Comparison of ENCODE assay signal across 36 cellular contexts in genomic region chr13:37488682-37489081, GRCh38.
DNase-seq lines count a peak whose midpoint lies in the region; ATAC-seq and TF ChIP-seq lines count a peak whose summit lies in the region.
"Had no signal": no experiment of that assay in that cellular context is flagged by ENCODE, and none has a peak within 500 bp of the region (broad histone marks: within the 10 kb centered on the region; RNA-seq: fewer than 3 reads in every experiment).

No MANE protein-coding gene starts in this region.

- no peaks in the 10 kb centered on the region for H3K36me3 Mint-ChIP-seq in MCF 10A (ENCODE audit: insufficient read depth, unreplicated experiment)
- H3K36me3 Mint-ChIP-seq: CD4-positive, alpha-beta memory T cell; natural killer cell treated with Interleukin-12 subunit alpha and Interleukin-12 subunit beta and Interleukin-15 and Interleukin-18, amount 100 ng/mL, for 72 hours had no signal

- CTCF ChIA-PET in MCF 10A (lab: Yijun Ruan, JAX), result no interaction called here

- no peak for TF ChIP-seq POLR2A in breast epithelium (IDR thresholded peaks at IDR 0.05)

- no peak overlapping the region for H3K27ac Mint-ChIP-seq in MCF 10A (ENCODE audit: low read depth, unreplicated experiment)
- H3K27ac Mint-ChIP-seq: activated CD4-positive, alpha-beta memory T cell treated with anti-CD3 and anti-CD28 coated beads, Interleukin-2, amount 10 ng/mL, durations not matched to agents 7 days and 5 days; activated T-helper 1 cell treated with anti-CD3 and anti-CD28 coated beads, Interleukin-12 subunit alpha, Interleukin-12 subunit beta, Interleukin-2, Interleukin-4 antibody, amounts not matched to agents 30 ng/mL and 10 ng/mL and 1 ng/mL, durations not matched to agents 14 hours and 24 hours and 36 hours; B cell; CD4-positive, alpha-beta memory T cell; H9; natural killer cell treated with Interleukin-12 subunit alpha and Interleukin-12 subunit beta and Interleukin-15 and Interleukin-18, amount 100 ng/mL, for 72 hours had no signal

- H3K9me3 ChIP-seq in breast epithelium, result no peaks in the 10 kb centered on the region
- H3K9me3 ChIP-seq: gastroesophageal sphincter, lower lobe of right lung, testis had no signal

- DNase-seq in breast epithelium (ENCODE audit: low spot score in 2 of 2), result no peak
- DNase-seq in MCF 10A (ENCODE audit: unreplicated experiment), result no peak
- peak; percentile 33 to 70 for DNase-seq in cardiac fibroblast (ENCODE audit: low read depth in 2 of 2)
- DNase-seq in fibroblast of the aortic adventitia (ENCODE audit: low read depth), result peak; percentile 62
- DNase-seq in NCI-H1417 treated with DMSO at 0.1 percent for 48 hours (lab: John Stamatoyannopoulos, UW), result no peak
- no peak for DNase-seq in activated T-cell treated with anti-CD3 and anti-CD28 coated beads, Interleukin-2, amount 50 U/mL, for 1 hour
- DNase-seq: 8988T; activated CD4-positive, alpha-beta memory T cell treated with anti-CD3 and anti-CD28 coated beads, Interleukin-2, amount 10 ng/mL, durations not matched to agents 7 days and 5 days; activated CD4-positive, alpha-beta T cell treated with anti-CD3 and anti-CD28 coated beads for 1 hour; activated CD8-positive, alpha-beta memory T cell treated with anti-CD3 and anti-CD28 coated beads, Interleukin-2, amount 50 U/mL, for 4 hours; activated naive CD4-positive, alpha-beta T cell treated with Interleukin-2 at 50 U/mL for 16 hours; amniotic stem cell; CD4-positive, alpha-beta memory T cell; cortex of kidney; H9; Kasumi-1; kidney glomerular epithelial cell; lower lobe of right lung; MV-4-11; NCI-H1436 treated with DMSO at 0.1 percent for 48 hours; NCI-H2081 treated with DMSO at 0.1 percent for 48 hours; NCI-H226; NCI-H69; PC-9; stimulated activated naive CD8-positive, alpha-beta T cell treated with anti-CD3 and anti-CD28 coated beads, Interleukin-15, Interleukin-2, amounts not matched to agents 100 U/mL and 50 U/mL, for 24 hours; T-helper 2 cell; testis had no signal

- no peaks in the 10 kb centered on the region for H3K27me3 ChIP-seq in breast epithelium
- H3K27me3 ChIP-seq: cardiac muscle cell, gastroesophageal sphincter, testis had no signal

- no peak overlapping the region for H3K4me3 Mint-ChIP-seq in MCF 10A (ENCODE audit: unreplicated experiment)
- H3K4me3 Mint-ChIP-seq: activated CD4-positive, alpha-beta memory T cell treated with anti-CD3 and anti-CD28 coated beads, Interleukin-2, amount 10 ng/mL, durations not matched to agents 7 days and 5 days; activated T-helper 1 cell treated with anti-CD3 and anti-CD28 coated beads, Interleukin-12 subunit alpha, Interleukin-12 subunit beta, Interleukin-2, Interleukin-4 antibody, amounts not matched to agents 30 ng/mL and 10 ng/mL and 1 ng/mL, durations not matched to agents 14 hours and 24 hours and 36 hours; B cell; CD4-positive, alpha-beta memory T cell; H9; natural killer cell treated with Interleukin-12 subunit alpha and Interleukin-12 subunit beta and Interleukin-15 and Interleukin-18, amount 100 ng/mL, for 72 hours had no signal

- peaks cover 18% of the 10 kb centered on the region for H3K4me1 Mint-ChIP-seq in MCF 10A (ENCODE audit: insufficient read depth, unreplicated experiment)
- H3K4me1 Mint-ChIP-seq: activated CD4-positive, alpha-beta memory T cell treated with anti-CD3 and anti-CD28 coated beads, Interleukin-2, amount 10 ng/mL, durations not matched to agents 7 days and 5 days; B cell; H9 had no signal

- H3K4me3 ChIP-seq in breast epithelium (no peak overlapping the region), cardiac fibroblast (replicated peaks in 1 of 2; ENCODE audit: low read depth in 2 of 2, low read length in 2 of 2) (no peak overlapping the region), fibroblast of the aortic adventitia (ENCODE audit: low read depth, low read length) (no peak overlapping the region)
- H3K4me3 ChIP-seq: cardiac muscle cell, gastroesophageal sphincter, GM12878, lower lobe of right lung, PC-9, skin epidermis, testis had no signal

- no peaks in the 10 kb centered on the region for H3K27me3 Mint-ChIP-seq in MCF 10A (ENCODE audit: insufficient read depth, unreplicated experiment)
- H3K27me3 Mint-ChIP-seq: activated CD4-positive, alpha-beta memory T cell treated with anti-CD3 and anti-CD28 coated beads, Interleukin-2, amount 10 ng/mL, durations not matched to agents 7 days and 5 days; B cell; natural killer cell treated with Interleukin-12 subunit alpha and Interleukin-12 subunit beta and Interleukin-15 and Interleukin-18, amount 100 ng/mL, for 72 hours had no signal

- H3K4me1 ChIP-seq in breast epithelium, result no peaks in the 10 kb centered on the region
- H3K4me1 ChIP-seq: gastroesophageal sphincter, lower lobe of right lung, testis had no signal

- BruUV-seq in MCF 10A (replicated peaks; lab: Mats Ljungman, UMichigan), result no TSS peak

- TF ChIP-seq CTCF in breast epithelium (IDR thresholded peaks at IDR 0.05) (no peak), MCF 10A (IDR thresholded peaks at IDR 0.05; ENCODE audit: unreplicated experiment) (no peak), cardiac fibroblast (IDR thresholded peaks at IDR 0.05; ENCODE audit: low read depth, low read length) (no peak), fibroblast of the aortic adventitia (IDR thresholded peaks at IDR 0.05; ENCODE audit: insufficient read depth, low read length) (no peak)

- ATAC-seq in HG02973 (IDR thresholded peaks at IDR 0.05; ENCODE audit: unreplicated experiment), result no peak
- no peak for ATAC-seq in HG03175 (IDR thresholded peaks at IDR 0.05; ENCODE audit: unreplicated experiment)
- ATAC-seq: gastroesophageal sphincter; GM12878; lower lobe of right lung; natural killer cell treated with Interleukin-12 subunit alpha and Interleukin-12 subunit beta and Interleukin-15 and Interleukin-18, amount 100 ng/mL, for 72 hours; stimulated activated naive CD8-positive, alpha-beta T cell treated with anti-CD3 and anti-CD28 coated beads, Interleukin-15, Interleukin-2, amounts not matched to agents 100 U/mL and 50 U/mL, for 24 hours had no signal

- intact Hi-C loops in breast epithelium (cut with DNase I; ENCODE audit: low total_unique reads) (no loop called here), MCF 10A (cut with micrococcal nuclease) (no loop called here)

- no peaks in the 10 kb centered on the region for H3K36me3 ChIP-seq in breast epithelium
- H3K36me3 ChIP-seq: cardiac muscle cell, gastroesophageal sphincter, lower lobe of right lung had no signal

- POLR2A ChIA-PET in MCF 10A (lab: Yijun Ruan, JAX), result no interaction called here

- H3K27ac ChIP-seq in breast epithelium, result peak overlapping the region; percentile 3 to 40
- H3K27ac ChIP-seq: cardiac muscle cell, gastroesophageal sphincter, lower lobe of right lung, PC-9, testis had no signal

- no peaks in the 10 kb centered on the region for H3K9me3 Mint-ChIP-seq in MCF 10A (ENCODE audit: unreplicated experiment)
- H3K9me3 Mint-ChIP-seq: activated T-helper 1 cell treated with anti-CD3 and anti-CD28 coated beads, Interleukin-12 subunit alpha, Interleukin-12 subunit beta, Interleukin-2, Interleukin-4 antibody, amounts not matched to agents 30 ng/mL and 10 ng/mL and 1 ng/mL, durations not matched to agents 14 hours and 24 hours and 36 hours; H9 had no signal

Comparison
In these comparisons a context has a peak if more than half of its experiments do, and no peak if none do; other contexts are left out.
1. DNase-seq: peak in cardiac fibroblast (2 of 2) and fibroblast of the aortic adventitia (single experiment); none in breast epithelium (0 of 2), MCF 10A (single experiment), NCI-H1417 treated with DMSO at 0.1 percent for 48 hours (single experiment) and activated T-cell treated with anti-CD3 and anti-CD28 coated beads, Interleukin-2, amount 50 U/mL, for 1 hour (single experiment).